8 cellular contexts compared by ENCODE assay signal in the genomic region with DNA sequence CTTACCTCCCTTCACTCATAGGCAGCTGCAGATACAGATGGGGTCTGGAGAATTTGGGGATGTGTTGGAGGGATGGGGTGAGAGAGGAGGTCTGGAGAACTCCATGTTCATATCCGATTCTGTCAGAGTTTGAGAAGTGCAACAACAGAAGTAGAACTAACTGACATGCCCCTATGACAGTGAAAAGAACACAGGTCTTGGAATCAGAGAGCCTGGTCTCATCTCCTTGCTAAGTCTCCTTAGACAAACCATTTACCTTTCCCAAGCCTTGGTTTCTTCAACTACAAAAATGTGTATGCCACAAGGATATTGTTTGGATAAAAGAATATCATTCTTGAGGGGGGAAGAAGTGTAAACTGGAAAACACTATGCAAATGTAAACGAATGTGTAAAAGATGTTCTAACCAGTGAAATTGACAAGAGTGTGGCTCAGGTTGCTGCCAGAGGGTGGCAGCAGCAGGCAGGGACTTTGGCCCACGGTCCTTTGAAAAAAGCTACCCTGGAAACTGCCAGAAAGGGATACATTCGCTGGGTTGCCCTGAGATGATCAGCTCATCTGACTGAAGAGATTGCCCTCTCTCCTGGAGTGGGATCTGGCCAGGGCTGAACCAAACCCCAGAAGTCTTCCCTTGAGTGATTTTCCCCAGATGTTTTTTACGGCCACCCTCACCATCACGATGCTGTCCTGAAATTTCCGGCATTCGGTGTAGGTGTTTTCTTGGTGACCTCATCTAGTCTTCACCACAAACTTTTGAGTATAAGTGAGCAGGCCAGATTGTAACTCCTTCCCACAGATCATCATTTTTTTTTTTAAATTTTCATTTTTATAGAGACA. TPM values are rescaled to one million over a fixed set of nuclear protein-coding genes. Genes with fewer than 3 reads are reported as not detected.
DNase-seq lines count a peak whose midpoint lies in the region; ATAC-seq and TF ChIP-seq lines count a peak whose summit lies in the region.

No MANE protein-coding gene starts in this region.

- no peak overlapping the region for H3K9ac ChIP-seq in neural cell (ENCODE audit: low read length)

- no peaks in the 10 kb centered on the region for H3K4me1 ChIP-seq in esophagus muscularis mucosa

- ATAC-seq in GM18868 (IDR thresholded peaks at IDR 0.05; ENCODE audit: unreplicated experiment) (peak; percentile 34), HG03571 (IDR thresholded peaks at IDR 0.05; ENCODE audit: unreplicated experiment) (peak; percentile 43)

- no peaks in the 10 kb centered on the region for H3K36me3 ChIP-seq in esophagus muscularis mucosa
- H3K36me3 ChIP-seq in neural cell (ENCODE audit: insufficient read depth, low read length): no peaks in the 10 kb centered on the region

- H3K79me2 ChIP-seq in neural cell (replicated peaks; ENCODE audit: insufficient read depth, low read length): no peaks in the 10 kb centered on the region

- peak; percentile 94 for TF ChIP-seq RAD21 in neural cell (conservative IDR thresholded peaks at IDR 0.05)

- H3K27ac ChIP-seq in esophagus muscularis mucosa (replicated peaks in 1 of 4) (no peak overlapping the region), neural cell (ENCODE audit: low read length) (no peak overlapping the region), substantia nigra (ENCODE audit: low read depth, low read length, poor library complexity, severe bottlenecking) (no peak overlapping the region)

- TF ChIP-seq EP300 in esophagus muscularis mucosa (IDR thresholded peaks at IDR 0.05) (no peak), neural cell (conservative IDR thresholded peaks at IDR 0.05; ENCODE audit: poor library complexity, severe bottlenecking) (no peak)

- H2AFZ ChIP-seq in neural cell (ENCODE audit: low read depth, low read length): no peak overlapping the region

- H3F3A ChIP-seq in neural cell (ENCODE audit: insufficient read depth, low read length, poor library complexity, severe bottlenecking): no peaks in the 10 kb centered on the region

- H4K20me1 ChIP-seq in neural cell (ENCODE audit: insufficient read depth): no peaks in the 10 kb centered on the region

- H3K9me2 ChIP-seq in neural cell (ENCODE audit: insufficient read depth, low read length): no peaks in the 10 kb centered on the region

- H3K27me3 ChIP-seq in esophagus muscularis mucosa (no peaks in the 10 kb centered on the region), neural cell (ENCODE audit: insufficient read depth, low read depth, low read length) (no peaks in the 10 kb centered on the region)

- H3K4me2 ChIP-seq in neural cell (ENCODE audit: low read length): no peak overlapping the region

- H3K4me3 ChIP-seq in esophagus muscularis mucosa: no peak overlapping the region
- no peak overlapping the region for H3K4me3 ChIP-seq in neural cell (ENCODE audit: low read length)

- intact Hi-C loops in esophagus muscularis mucosa (cut with DNase I): loop anchor here (2.0 kb wide), 1 partner anchor 318 kb away; no protein-coding TSS in a partner anchor

- 57% methylated on average over 8 of the region's 8 CpGs for WGBS in esophagus muscularis mucosa

- H3K9me3 ChIP-seq in esophagus muscularis mucosa (no peaks in the 10 kb centered on the region), neural cell (ENCODE audit: low read length) (no peaks in the 10 kb centered on the region)

- DNase-seq in AG08396 (ENCODE audit: low spot score): peak; percentile 76
- DNase-seq in NOMO-1 treated with dmso at 0.1 percent for 144 hours (lab: John Stamatoyannopoulos, UW; ENCODE audit: unreplicated experiment): peak; percentile 41
- DNase-seq in activated T-cell treated with anti-CD3 and anti-CD28 coated beads for 24 hours (ENCODE audit: low read depth): peak; percentile 64
- no peak for DNase-seq in esophagus muscularis mucosa (ENCODE audit: extremely low spot score)
- peak in 30 of 49 donors; percentile 3 to 49 (median 16) for DNase-seq in substantia nigra (lab: John Stamatoyannopoulos, UW)

- peak; percentile 59 to 70 (median 66) for TF ChIP-seq CTCF in esophagus muscularis mucosa (IDR thresholded peaks at IDR 0.05)
- TF ChIP-seq CTCF in neural cell (IDR thresholded peaks at IDR 0.05; ENCODE audit: poor library complexity, severe bottlenecking): peak; percentile 89

- no peak for TF ChIP-seq POLR2A in esophagus muscularis mucosa (IDR thresholded peaks at IDR 0.05; ENCODE audit: low read depth)

TF ChIP-seq in neural cell, 6 proteins besides CTCF, POLR2A, EP300 and RAD21:
- TF ChIP-seq TAF1 (IDR thresholded peaks at IDR 0.05; ENCODE audit: low read depth) (no peak), MXI1 (conservative IDR thresholded peaks at IDR 0.05; ENCODE audit: poor library complexity, severe bottlenecking) (no peak), REST (IDR thresholded peaks at IDR 0.05; ENCODE audit: borderline replicate concordance) (no peak), SMC3 (conservative IDR thresholded peaks at IDR 0.05; ENCODE audit: poor library complexity) (peak; percentile 96), EZH2 (IDR thresholded peaks at IDR 0.05; ENCODE audit: borderline replicate concordance, insufficient read depth, low read length, poor library complexity, severe bottlenecking) (no peak), POLR2AphosphoS5 (IDR thresholded peaks at IDR 0.05) (no peak)

RNA-seq across cellular contexts. Expression of gene CD2, which starts 17.0 kb away (rescaled TPM):
- total RNA-seq in esophagus muscularis mucosa: 1 to 10 TPM in 2 of 4 donors, under 1 TPM in 2; 0.42 to 4.3 (median 0.90) TPM
- not detected in 2 replicates for polyA plus RNA-seq in neural cell
- not detected in 2 replicates for polyA minus RNA-seq in neural cell
